In the genomic region with DNA sequence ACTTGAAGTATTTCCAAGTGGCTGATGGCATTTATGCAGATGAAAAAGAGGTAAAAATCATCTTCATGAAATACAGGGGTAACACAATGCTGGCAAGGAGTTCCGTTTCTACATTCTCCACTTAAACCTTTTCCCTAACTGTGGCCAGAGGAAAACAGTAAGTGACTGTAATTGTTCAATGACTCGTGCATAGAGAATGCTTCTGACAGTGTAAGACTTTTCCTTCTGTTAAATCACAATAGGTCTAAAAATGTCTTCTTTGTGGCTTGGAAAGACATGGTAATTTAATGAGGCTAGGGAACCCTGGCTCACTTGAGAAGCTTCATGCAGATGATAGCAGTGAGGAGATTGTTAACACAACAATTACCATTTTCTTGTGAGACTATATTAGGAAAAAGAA, we compare ENCODE assay signal across 15 cellular contexts. TPM values are rescaled to one million over a fixed set of nuclear protein-coding genes. Genes with fewer than 3 reads are reported as not detected.
A peak's percentile ranks its signal among the peaks of the same experiment; 100 is the strongest.
DNase-seq lines count a peak whose midpoint lies in the region; ATAC-seq and TF ChIP-seq lines count a peak whose summit lies in the region.
"Had no signal": no experiment of that assay in that cellular context is flagged by ENCODE, and none has a peak within 500 bp of the region (broad histone marks: within the 10 kb centered on the region; RNA-seq: fewer than 3 reads in every experiment).

No MANE protein-coding gene starts in this region.

- DNase-seq in GM04503 (ENCODE audit: low read depth) = peak; percentile 73
- DNase-seq in SK-MEL-5 (ENCODE audit: low read depth, low spot score) = peak; percentile 19
- DNase-seq in fibroblast of pulmonary artery (ENCODE audit: low read depth) = peak; percentile 55
- DNase-seq in renal cortical epithelial cell (ENCODE audit: low read depth) = peak; percentile 89
- no peak for DNase-seq in left colon
- no peak for DNase-seq in medulla oblongata (ENCODE audit: extremely low spot score)
- no peak for DNase-seq in right cardiac atrium
- DNase-seq: activated CD4-positive, alpha-beta T cell treated with anti-CD3 and anti-CD28 coated beads for 36 hours; central memory CD4-positive, alpha-beta T cell; midbrain; NCI-H1105 treated with DMSO at 0.1 percent for 48 hours; NCI-H82 had no signal

- H3K9me3 ChIP-seq in right cardiac atrium (ENCODE audit: control insufficient read depth, low read length) = no peaks in the 10 kb centered on the region
- H3K9me3 ChIP-seq: vagina had no signal

- no peak overlapping the region for H3K27ac ChIP-seq in right cardiac atrium (ENCODE audit: low read length)
- H3K27ac ChIP-seq: vagina had no signal

- H3K27me3 ChIP-seq in right cardiac atrium (ENCODE audit: control insufficient read depth, insufficient read depth) = no peaks in the 10 kb centered on the region
- H3K27me3 ChIP-seq: vagina had no signal

- WGBS in right cardiac atrium = 42% methylated on average over 2 of the region's 2 CpGs

- intact Hi-C loops in left colon (cut with DNase I, micrococcal nuclease) = no loop called here
- intact Hi-C loops in right cardiac atrium (cut with DNase I) = no loop called here

- ATAC-seq in GM21515 (IDR thresholded peaks at IDR 0.05; ENCODE audit: unreplicated experiment) (no peak), left colon (no peak), right cardiac atrium (no peak)
- ATAC-seq: activated CD4-positive, alpha-beta T cell treated with anti-CD3 and anti-CD28 coated beads for 36 hours; sciatic nerve had no signal

- H3K4me3 ChIP-seq in fibroblast of pulmonary artery (replicated peaks; ENCODE audit: low read depth, low read length) = no peak overlapping the region
- H3K4me3 ChIP-seq in right cardiac atrium (ENCODE audit: low read length) = no peak overlapping the region
- H3K4me3 ChIP-seq: vagina had no signal

- no peak for TF ChIP-seq CTCF in fibroblast of pulmonary artery (IDR thresholded peaks at IDR 0.05; ENCODE audit: low read length, missing control alignments)

- in situ Hi-C loops in SK-MEL-5 (cut with HindIII; ENCODE audit: low pct_unique_long_range_greater_than_20kb, low sequenced_read_pairs) = loop anchor here (25.0 kb wide), 1 partner anchor 370 kb away; a partner anchor contains a TSS

- H3K4me1 ChIP-seq in right cardiac atrium (ENCODE audit: control insufficient read depth, insufficient read depth, low read length) = no peaks in the 10 kb centered on the region
- H3K4me1 ChIP-seq: vagina had no signal

RNA-seq across cellular contexts. Expression of a gene that starts 50.3 kb away (rescaled TPM):
- 42.3 and 50.1 TPM in 2 replicates for total RNA-seq in SK-MEL-5 (2014; rRNA removed; shearing (Covaris generic))
- 38.4 and 45.0 TPM in 2 replicates for polyA plus RNA-seq in SK-MEL-5 (2015; cell fraction: cytosol; rRNA removed)
- polyA plus RNA-seq in SK-MEL-5 (2015; cell fraction: nucleus; rRNA removed) = 14.5 and 19.3 TPM in 2 replicates
- total RNA-seq in renal cortical epithelial cell (72.2 and 83.4 TPM in 2 replicates), left colon (10 to 100 TPM; 79.7 to 87.5 TPM), right cardiac atrium (10 to 100 TPM; 46.9 to 53.4 (median 49.5) TPM)
- 44.4 TPM for polyA plus RNA-seq in right cardiac atrium

Comparison
In these comparisons a context has a peak if more than half of its experiments do, and no peak if none do; other contexts are left out.
1. DNase-seq: peak in GM04503 (single experiment), SK-MEL-5 (single experiment), fibroblast of pulmonary artery (single experiment) and renal cortical epithelial cell (single experiment); none in left colon (0 of 2), medulla oblongata (single experiment) and right cardiac atrium (0 of 3).